22 cellular contexts compared by ENCODE assay signal in genomic region chr16:75229172-75230031, GRCh38. TPM values are rescaled to one million over a fixed set of nuclear protein-coding genes. Genes with fewer than 3 reads are reported as not detected.
"Had no signal": no experiment of that assay in that cellular context is flagged by ENCODE, and none has a peak within 500 bp of the region (broad histone marks: within the 10 kb centered on the region; RNA-seq: fewer than 3 reads in every experiment).

No MANE protein-coding gene starts in this region.

- ATAC-seq: activated CD4-positive, CD25-positive, alpha-beta regulatory T cell treated with anti-CD3 and anti-CD28 coated beads, Interleukin-2, amount 50 U/mL, for 24 hours; left colon; naive thymus-derived CD4-positive, alpha-beta T cell had no signal

- H3K27ac ChIP-seq: esophagus muscularis mucosa, suprapubic skin had no signal

- DNase-seq: activated CD4-positive, alpha-beta T cell treated with anti-CD3 and anti-CD28 coated beads, Interleukin-2, amount 50 U/mL, for 1 hour; activated CD8-positive, alpha-beta memory T cell treated with anti-CD3 and anti-CD28 coated beads for 24 hours; activated naive CD4-positive, alpha-beta T cell; anterior cingulate cortex; glutamatergic neuron; immature natural killer cell; left colon; naive thymus-derived CD4-positive, alpha-beta T cell; stimulated activated CD4-positive, alpha-beta T cell treated with anti-CD3 and anti-CD28 coated beads, Interleukin-15, amount 100 ng/mL, for 24 hours; stimulated activated CD4-positive, alpha-beta T cell treated with anti-CD3 and anti-CD28 coated beads, Interleukin-4, amount 100 ng/mL, for 4 hours; stimulated activated CD8-positive, alpha-beta memory T cell treated with anti-CD3 and anti-CD28 coated beads, Interleukin-4, amount 100 ng/mL, for 48 hours; stimulated activated naive CD4-positive, alpha-beta T cell treated with Interleukin-2 at 50 U/mL for 16 hours had no signal

- H3K4me3 ChIP-seq: esophagus muscularis mucosa, lung, suprapubic skin had no signal

- H3K9me3 ChIP-seq: esophagus muscularis mucosa, suprapubic skin had no signal

RNA-seq across cellular contexts. Expression of gene CTRB1, which starts 10.6 kb away (rescaled TPM):
- total RNA-seq: activated T-helper 1 cell treated with anti-CD3 and anti-CD28 coated beads, Interleukin-12 subunit alpha, Interleukin-12 subunit beta, Interleukin-2, Interleukin-4 antibody, amounts not matched to agents 30 ng/mL and 10 ng/mL and 1 ng/mL, durations not matched to agents 14 hours and 24 hours and 36 hours; bronchial epithelial cell; esophagus muscularis mucosa; mononuclear cell; naive thymus-derived CD4-positive, alpha-beta T cell; renal cortical epithelial cell; SK-MEL-5; suprapubic skin; ureter had no signal
- polyA plus RNA-seq: immature natural killer cell; naive thymus-derived CD4-positive, alpha-beta T cell had no signal

RNA-seq across cellular contexts. Expression of gene BCAR1, which starts 22.0 kb away (rescaled TPM):
- total RNA-seq: naive thymus-derived CD4-positive, alpha-beta T cell had no signal
- polyA plus RNA-seq: immature natural killer cell; naive thymus-derived CD4-positive, alpha-beta T cell had no signal

RNA-seq across cellular contexts. Expression of gene CTRB2, which starts 22.4 kb away (rescaled TPM):
- total RNA-seq: activated T-helper 1 cell treated with anti-CD3 and anti-CD28 coated beads, Interleukin-12 subunit alpha, Interleukin-12 subunit beta, Interleukin-2, Interleukin-4 antibody, amounts not matched to agents 30 ng/mL and 10 ng/mL and 1 ng/mL, durations not matched to agents 14 hours and 24 hours and 36 hours; bronchial epithelial cell; esophagus muscularis mucosa; mononuclear cell; naive thymus-derived CD4-positive, alpha-beta T cell; renal cortical epithelial cell; SK-MEL-5; suprapubic skin; ureter had no signal
- polyA plus RNA-seq: immature natural killer cell; naive thymus-derived CD4-positive, alpha-beta T cell had no signal
